Comparison of ENCODE assay signal across 1 cellular context in genomic region chr3:136330900-136331299, GRCh38.
TF ChIP-seq lines count a peak whose summit lies in the region.

No MANE protein-coding gene starts in this region.

TF ChIP-seq in K562, 482 proteins besides CTCF, POLR2A, EP300 and RAD21 (continued from another document and continues in another):
- no peak for TF ChIP-seq NFXL1 (CRISPR knock-in tag; IDR thresholded peaks at IDR 0.05)
- no peak for TF ChIP-seq ZNF696 (CRISPR knock-in tag; conservative IDR thresholded peaks at IDR 0.05)
- 0 out of 2 replicates have a peak, but pooled peaks have one; percentile 17 for TF ChIP-seq CBFA2T2 (conservative IDR thresholded peaks at IDR 0.05)
- TF ChIP-seq ZBTB49 (CRISPR knock-in tag; IDR thresholded peaks at IDR 0.05; ENCODE audit: borderline replicate concordance) = no peak
- no peak for TF ChIP-seq ZBTB9 (CRISPR knock-in tag; IDR thresholded peaks at IDR 0.05)
- peak; percentile 23; the same call in 1 of the 2 replicates for TF ChIP-seq JUND (IDR thresholded peaks at IDR 0.05; ENCODE audit: borderline replicate concordance, low read depth, low read length)
- peak; percentile 51; the same call in 2 of the 3 replicates for TF ChIP-seq JUND (tag; IDR thresholded peaks at IDR 0.05; ENCODE audit: borderline replicate concordance, low read depth, low read length)
- TF ChIP-seq PTBP1 (IDR thresholded peaks at IDR 0.05; ENCODE audit: low read depth, low read length) = no peak
- no peak for TF ChIP-seq E2F8 (IDR thresholded peaks at IDR 0.05; ENCODE audit: low read depth, partially characterized antibody)
- peak; percentile 27; the same call in 1 of the 2 replicates for TF ChIP-seq RFX1 (IDR thresholded peaks at IDR 0.05)
- no peak for TF ChIP-seq ZBTB7A (IDR thresholded peaks at IDR 0.05; ENCODE audit: borderline replicate concordance, control insufficient read depth, low read depth, low read length)
- no peak for TF ChIP-seq PPARD (CRISPR knock-in tag; IDR thresholded peaks at IDR 0.05)
- no peak for TF ChIP-seq ADNP (tag; IDR thresholded peaks at IDR 0.05)
- no peak for TF ChIP-seq ATF1 (CRISPR knock-in tag; IDR thresholded peaks at IDR 0.05)
- peak; percentile 52 for TF ChIP-seq ATF1 (tag; IDR thresholded peaks at IDR 0.05)
- peak; percentile 51; the same call in 1 of the 2 replicates for TF ChIP-seq CBFA2T3 (IDR thresholded peaks at IDR 0.05)
- TF ChIP-seq CBX3 (IDR thresholded peaks at IDR 0.05; ENCODE audit: borderline replicate concordance in 1 of 2, low read length in 2 of 2) = no peak
- TF ChIP-seq ZNF644 (tag; IDR thresholded peaks at IDR 0.05; ENCODE audit: low read depth) = no peak
- no peak for TF ChIP-seq BDP1 (IDR thresholded peaks at IDR 0.05; ENCODE audit: insufficient read depth, insufficient read length)
- TF ChIP-seq RAD51 (IDR thresholded peaks at IDR 0.05; ENCODE audit: borderline replicate concordance, low read depth) = 0 out of 2 replicates have a peak, but pooled peaks have one; percentile 22
- 0 out of 2 replicates have a peak, but pooled peaks have one; percentile 25 for TF ChIP-seq CHAMP1 (IDR thresholded peaks at IDR 0.05)
- TF ChIP-seq FOSL1 (tag; conservative IDR thresholded peaks at IDR 0.05) = no peak; the same call in 1 of the 2 replicates
- TF ChIP-seq ZNF23 (CRISPR knock-in tag; IDR thresholded peaks at IDR 0.05) = no peak
- no peak for TF ChIP-seq ZBTB8A (IDR thresholded peaks at IDR 0.05; ENCODE audit: partially characterized antibody)
- no peak for TF ChIP-seq RBBP5 (IDR thresholded peaks at IDR 0.05; ENCODE audit: borderline replicate concordance, insufficient read depth, low read length, poor library complexity, severe bottlenecking)
- no peak for TF ChIP-seq ETV5 (CRISPR knock-in tag; IDR thresholded peaks at IDR 0.05; ENCODE audit: low read depth)
- TF ChIP-seq C11orf30 (IDR thresholded peaks at IDR 0.05; ENCODE audit: low read depth) = 0 out of 2 replicates have a peak, but pooled peaks have one; percentile 5
- TF ChIP-seq NCOA1 (IDR thresholded peaks at IDR 0.05; ENCODE audit: low read depth) = peak; percentile 23; the same call in 1 of the 2 replicates
- TF ChIP-seq TCF3 (CRISPR knock-in tag; IDR thresholded peaks at IDR 0.05) = peak; percentile 26; the same call in 1 of the 2 replicates
- no peak for TF ChIP-seq CUX1 (CRISPR knock-in tag; IDR thresholded peaks at IDR 0.05)
- TF ChIP-seq JUNB (CRISPR knock-in tag; conservative IDR thresholded peaks at IDR 0.05) = no peak
- TF ChIP-seq HMG20A (CRISPR knock-in tag; conservative IDR thresholded peaks at IDR 0.05) = no peak
- no peak for TF ChIP-seq FUS (optimal IDR thresholded peaks at IDR 0.05; ENCODE audit: low read depth, low read length)
- TF ChIP-seq FOXM1 (IDR thresholded peaks at IDR 0.05; ENCODE audit: low read depth) = peak; percentile 35; the same call in 1 of the 2 replicates
- TF ChIP-seq FOXM1 (CRISPR knock-in tag; IDR thresholded peaks at IDR 0.05; ENCODE audit: low read depth) = no peak
- no peak for TF ChIP-seq GATA2 (CRISPR knock-in tag; IDR thresholded peaks at IDR 0.05)
- TF ChIP-seq NFE2 (IDR thresholded peaks at IDR 0.05; ENCODE audit: low read depth) = no peak
- no peak for TF ChIP-seq MAZ (CRISPR knock-in tag; conservative IDR thresholded peaks at IDR 0.05 in 1 of 2, IDR thresholded peaks at IDR 0.05 in 1 of 2)
- TF ChIP-seq DPF2 (IDR thresholded peaks at IDR 0.05) = peak; percentile 20; the same call in 1 of the 2 replicates
- no peak for TF ChIP-seq TAF7 (tag; IDR thresholded peaks at IDR 0.05)
- no peak for TF ChIP-seq TFAM (CRISPR knock-in tag; conservative IDR thresholded peaks at IDR 0.05)
- TF ChIP-seq CREB1 (IDR thresholded peaks at IDR 0.05) = no peak
- no peak for TF ChIP-seq CREB1 (CRISPR knock-in tag; IDR thresholded peaks at IDR 0.05)
- TF ChIP-seq ZBTB11 (CRISPR knock-in tag; IDR thresholded peaks at IDR 0.05) = no peak
- TF ChIP-seq POLR2AphosphoS2 (IDR thresholded peaks at IDR 0.05; ENCODE audit: low read length) = no peak
- peak; percentile 84 for TF ChIP-seq HMBOX1 (IDR thresholded peaks at IDR 0.05)
- TF ChIP-seq GTF2F1 (IDR thresholded peaks at IDR 0.05; ENCODE audit: low read depth, low read length) = no peak
- no peak for TF ChIP-seq LEF1 (IDR thresholded peaks at IDR 0.05)
- no peak for TF ChIP-seq ZNF133 (CRISPR knock-in tag; IDR thresholded peaks at IDR 0.05)
- no peak for TF ChIP-seq NFYB (IDR thresholded peaks at IDR 0.05; ENCODE audit: extremely low read depth, insufficient read length)
- no peak for TF ChIP-seq NFIC (IDR thresholded peaks at IDR 0.05)
- TF ChIP-seq NR3C1 (CRISPR knock-in tag; IDR thresholded peaks at IDR 0.05) = no peak
